Comparison of ENCODE assay signal across 23 cellular contexts in the genomic region with DNA sequence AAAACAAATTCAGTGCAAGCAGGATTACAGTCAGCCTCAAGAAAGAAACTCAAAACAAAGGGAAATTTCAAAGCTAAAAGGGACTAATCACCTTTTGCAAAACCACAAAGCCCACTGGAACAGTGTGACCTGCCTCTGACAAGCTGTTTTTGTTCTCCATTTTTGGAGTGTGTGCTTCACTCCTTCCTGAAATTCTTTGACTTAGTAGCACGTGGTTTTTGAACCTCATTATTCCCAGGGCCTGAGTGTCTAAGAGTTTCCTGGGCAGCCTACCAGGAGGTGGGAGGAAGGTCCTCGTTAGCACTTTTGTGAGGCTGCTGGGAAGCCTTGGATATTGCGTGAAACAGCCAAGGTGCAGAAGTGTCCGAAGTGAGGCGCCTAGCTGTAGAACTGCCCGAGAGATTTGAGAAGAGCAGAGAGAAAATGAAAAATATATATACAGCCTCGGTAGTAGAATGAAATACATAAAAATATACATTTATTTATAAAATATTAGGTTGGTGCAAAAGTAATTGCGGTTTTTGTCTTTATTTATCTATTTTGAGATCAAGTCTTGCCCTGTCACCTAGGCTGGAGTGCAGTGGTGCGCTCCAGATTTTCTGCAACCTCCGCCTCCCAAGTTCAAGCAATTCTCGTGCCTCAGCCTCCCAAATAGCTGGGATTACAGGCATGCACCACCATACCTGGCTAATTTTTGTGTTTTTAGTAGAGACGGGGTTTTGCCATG.
DNase-seq lines count a peak whose midpoint lies in the region; ATAC-seq and FAIRE-seq lines count a peak whose summit lies in the region.
"Had no signal": no experiment of that assay in that cellular context is flagged by ENCODE, and none has a peak within 500 bp of the region (broad histone marks: within the 10 kb centered on the region; RNA-seq: fewer than 3 reads in every experiment).

No MANE protein-coding gene starts in this region.

- no peak overlapping the region for H2BK15ac ChIP-seq in mesendoderm (replicated peaks; ENCODE audit: low read depth)

- H2AK5ac ChIP-seq in mesendoderm (ENCODE audit: low read length), result no peak overlapping the region

- no peak overlapping the region for H2BK5ac ChIP-seq in mesendoderm (ENCODE audit: low read length)

- H3K4me2 ChIP-seq in mesendoderm (ENCODE audit: low read length), result no peak overlapping the region

- no peak overlapping the region for H3K4ac ChIP-seq in mesendoderm (ENCODE audit: low read depth, low read length)

- no peak overlapping the region for H3K9ac ChIP-seq in mesendoderm (ENCODE audit: low read length)

- no peaks in the 10 kb centered on the region for H3K79me2 ChIP-seq in mesendoderm (ENCODE audit: control insufficient read depth, insufficient read depth, low read length)

- no peak overlapping the region for H3K27ac ChIP-seq in mesendoderm (ENCODE audit: low read depth, low read length)
- H3K27ac ChIP-seq: HL-60 had no signal

- H4K5ac ChIP-seq in mesendoderm (ENCODE audit: low read length), result no peak overlapping the region

- no peaks in the 10 kb centered on the region for H3K36me3 ChIP-seq in mesendoderm (ENCODE audit: control insufficient read depth, insufficient read depth, low read length)

- no peak overlapping the region for H3K4me3 ChIP-seq in mesendoderm (ENCODE audit: low read length)
- H3K4me3 ChIP-seq: GM12878 had no signal

- H3K56ac ChIP-seq in mesendoderm (ENCODE audit: low read length), result no peak overlapping the region

- no peaks in the 10 kb centered on the region for H3K79me1 ChIP-seq in mesendoderm (ENCODE audit: low read length)

- intact Hi-C loops in posterior vena cava (cut with DNase I), result no loop called here

- no peak for ATAC-seq in HG03571 (IDR thresholded peaks at IDR 0.05; ENCODE audit: unreplicated experiment)
- ATAC-seq: effector memory CD8-positive, alpha-beta T cell; GM12878; Right ventricle myocardium inferior; stimulated activated naive CD8-positive, alpha-beta T cell treated with anti-CD3 and anti-CD28 coated beads, Interleukin-15, amount 100 ng/mL, for 72 hours; T-helper 17 cell had no signal

- peaks cover 4% of the 10 kb centered on the region for H3K4me1 ChIP-seq in mesendoderm (ENCODE audit: control insufficient read depth, low read depth, low read length)

- H2BK120ac ChIP-seq in mesendoderm (ENCODE audit: low read depth, low read length), result no peak overlapping the region

- no peaks in the 10 kb centered on the region for H3K27me3 ChIP-seq in mesendoderm (ENCODE audit: insufficient read depth, low read length, poor library complexity)

- no peak overlapping the region for H4K8ac ChIP-seq in mesendoderm (ENCODE audit: low read depth, low read length)

- no peak overlapping the region for H3K23ac ChIP-seq in mesendoderm (ENCODE audit: low read length)

- DNase-seq in A172 (ENCODE audit: low spot score) (peak; percentile 22), NCI-H2107 treated with DMSO at 0.1 percent for 48 hours (lab: John Stamatoyannopoulos, UW; ENCODE audit: unreplicated experiment) (peak; percentile 24), mesendoderm (peak; percentile 45), inferior parietal cortex (ENCODE audit: extremely low spot score) (no peak), posterior vena cava (ENCODE audit: low spot score) (no peak), activated T-cell treated with anti-CD3 and anti-CD28 coated beads for 4 hours (no peak)
- DNase-seq: activated CD4-positive, alpha-beta T cell treated with anti-CD3 and anti-CD28 coated beads for 1 hour; activated CD8-positive, alpha-beta memory T cell treated with anti-CD3 and anti-CD28 coated beads, Interleukin-2, amount 50 U/mL, for 48 hours; activated naive CD4-positive, alpha-beta T cell treated with Interleukin-2 at 50 U/mL for 16 hours; effector memory CD8-positive, alpha-beta T cell; immature natural killer cell; NCI-H1930; NCI-H69; stimulated activated CD4-positive, alpha-beta T cell treated with anti-CD3 and anti-CD28 coated beads, Interleukin-12 subunit alpha, Interleukin-12 subunit beta, amount 100 ng/mL, for 4 hours; stimulated activated naive CD8-positive, alpha-beta T cell treated with anti-CD3 and anti-CD28 coated beads, Interleukin-15, amount 100 ng/mL, for 72 hours; T-helper 17 cell had no signal

- H3K18ac ChIP-seq in mesendoderm (ENCODE audit: low read length), result no peak overlapping the region

- no CpG with 5 or more reads among the region's 12 CpGs for WGBS in mesendoderm (ENCODE audit: extremely low coverage, insufficient coverage, low lambda C conversion rate)

- FAIRE-seq in endometrium (lab: Jason Lieb, UNC), result peak; percentile 99
- FAIRE-seq: A204.1, bronchial epithelial cell, GM12878 had no signal

Comparison
In these comparisons a context has a peak if more than half of its experiments do, and no peak if none do; other contexts are left out.
1. DNase-seq: peak in A172 (single experiment), NCI-H2107 treated with DMSO at 0.1 percent for 48 hours (single experiment) and mesendoderm (single experiment); none in inferior parietal cortex (single experiment), posterior vena cava (single experiment) and activated T-cell treated with anti-CD3 and anti-CD28 coated beads for 4 hours (single experiment).